Comparison of ENCODE assay signal across 4 cellular contexts in the genomic region with DNA sequence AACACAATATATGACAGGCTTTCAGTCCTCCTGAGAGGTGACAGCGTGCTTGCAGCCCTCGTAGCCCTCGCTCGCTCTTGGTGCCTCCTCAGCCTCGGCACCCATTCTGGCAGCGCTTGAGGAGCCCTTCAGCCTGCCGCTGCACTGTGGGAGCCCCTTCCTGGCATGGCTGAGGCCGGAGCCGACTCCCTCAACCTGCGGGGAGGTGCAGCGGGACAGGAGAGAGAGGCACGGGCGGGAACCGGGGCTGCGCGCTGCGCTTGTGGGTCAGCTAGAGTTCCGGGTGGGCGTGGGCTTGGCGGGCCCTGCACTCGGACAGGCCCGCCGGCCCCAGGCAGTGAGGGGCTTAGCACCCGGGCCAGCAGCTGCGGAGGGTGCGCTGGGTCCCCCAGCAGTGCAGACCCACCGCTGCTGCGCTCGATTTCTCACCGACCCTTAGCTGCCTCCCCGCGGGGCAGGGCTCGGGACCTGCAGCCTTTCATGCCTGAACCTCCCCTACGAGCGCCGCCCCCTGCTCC.
"Had no signal": no experiment of that assay in that cellular context is flagged by ENCODE, and none has a peak within 500 bp of the region (broad histone marks: within the 10 kb centered on the region; RNA-seq: fewer than 3 reads in every experiment).

No MANE protein-coding gene starts in this region.

- H3K27me3 Mint-ChIP-seq: IgD-negative memory B cell had no signal

- H3K4me3 Mint-ChIP-seq: IgD-negative memory B cell had no signal

- H3K4me3 ChIP-seq: K562 had no signal

- DNase-seq: IMR-90 had no signal

- H3K27ac ChIP-seq: HL-60 had no signal

- H3K9me3 Mint-ChIP-seq: IgD-negative memory B cell had no signal

- H3K36me3 Mint-ChIP-seq: IgD-negative memory B cell had no signal

- H3K27ac Mint-ChIP-seq: IgD-negative memory B cell had no signal
